8 cellular contexts compared by ENCODE assay signal in genomic region chr13:19634129-19634740, GRCh38. TPM values are rescaled to one million over a fixed set of nuclear protein-coding genes. Genes with fewer than 3 reads are reported as not detected.
DNase-seq lines count a peak whose midpoint lies in the region; ATAC-seq and TF ChIP-seq lines count a peak whose summit lies in the region.

No MANE protein-coding gene starts in this region.

- CTCF ChIA-PET in activated CD8-positive, alpha-beta T cell treated with anti-CD3 and anti-CD28 coated beads, Interleukin-2, amount 10 ng/mL, durations not matched to agents 7 days and 5 days (lab: Charles Lee), result interaction anchor here (0.7 to 1.5 kb wide), 3 partner anchors 47 to 102 kb away, joined by 3 read pairs; no protein-coding TSS in a partner anchor

- TF ChIP-seq CTCF in omental fat pad (IDR thresholded peaks at IDR 0.05) (no peak), GM13977 (IDR thresholded peaks at IDR 0.05; ENCODE audit: extremely low read depth, insufficient read depth, missing control alignments) (no peak)

- DNase-seq in Ammon's horn (ENCODE audit: low spot score) (peak; percentile 59), HPDE6-E6E7 (ENCODE audit: extremely low spot score) (peak; percentile 3), glomerular visceral epithelial cell (ENCODE audit: extremely low spot score) (peak; percentile 30), omental fat pad (ENCODE audit: low spot score) (no peak), GM13977 (ENCODE audit: low spot score) (no peak), NCI-H446 treated with DMSO at 0.1 percent for 48 hours (lab: John Stamatoyannopoulos, UW) (no peak)
- peak; percentile 35 for DNase-seq in activated CD8-positive, alpha-beta T cell treated with anti-CD3 and anti-CD28 coated beads, Interleukin-2, amount 10 ng/mL, durations not matched to agents 7 days and 5 days

- H3K27ac Mint-ChIP-seq in activated CD8-positive, alpha-beta T cell treated with anti-CD3 and anti-CD28 coated beads, Interleukin-2, amount 10 ng/mL, durations not matched to agents 7 days and 5 days, result peak overlapping the region; percentile 100

- peaks cover 26% of the 10 kb centered on the region for H3K36me3 Mint-ChIP-seq in activated CD8-positive, alpha-beta T cell treated with anti-CD3 and anti-CD28 coated beads, Interleukin-2, amount 10 ng/mL, durations not matched to agents 7 days and 5 days (ENCODE audit: low read depth)

- ATAC-seq in GM19023 (IDR thresholded peaks at IDR 0.05; ENCODE audit: unreplicated experiment) (peak; percentile 15), omental fat pad (ENCODE audit: low FRiP score) (peak; percentile 45)
- peak; percentile 20 for ATAC-seq in activated CD8-positive, alpha-beta T cell treated with anti-CD3 and anti-CD28 coated beads, Interleukin-2, amount 10 ng/mL, durations not matched to agents 7 days and 5 days

- no peaks in the 10 kb centered on the region for H3K27me3 Mint-ChIP-seq in activated CD8-positive, alpha-beta T cell treated with anti-CD3 and anti-CD28 coated beads, Interleukin-2, amount 10 ng/mL, durations not matched to agents 7 days and 5 days (ENCODE audit: low read depth)

- in situ Hi-C loops in GM13977 (cut with MboI; ENCODE audit: low pct_unique_long_range_greater_than_20kb, low sequenced_read_pairs, unreplicated experiment), result no loop called here

- peaks cover 2% of the 10 kb centered on the region for H3K9me3 Mint-ChIP-seq in activated CD8-positive, alpha-beta T cell treated with anti-CD3 and anti-CD28 coated beads, Interleukin-2, amount 10 ng/mL, durations not matched to agents 7 days and 5 days (ENCODE audit: insufficient read depth)

- POLR2A ChIA-PET in activated CD8-positive, alpha-beta T cell treated with anti-CD3 and anti-CD28 coated beads, Interleukin-2, amount 10 ng/mL, durations not matched to agents 7 days and 5 days (lab: Charles Lee), result interaction anchor here (0.5 to 1.3 kb wide), 4 partner anchors 9 to 231 kb away, joined by 3 to 7 read pairs (median 4); partner anchors contain the start of gene ZMYM5

- peaks cover 23% of the 10 kb centered on the region for H3K4me1 Mint-ChIP-seq in activated CD8-positive, alpha-beta T cell treated with anti-CD3 and anti-CD28 coated beads, Interleukin-2, amount 10 ng/mL, durations not matched to agents 7 days and 5 days (ENCODE audit: low read depth)

- H3K4me3 Mint-ChIP-seq in activated CD8-positive, alpha-beta T cell treated with anti-CD3 and anti-CD28 coated beads, Interleukin-2, amount 10 ng/mL, durations not matched to agents 7 days and 5 days, result peak overlapping the region; percentile 100

RNA-seq across cellular contexts. Expression of gene MPHOSPH8, which starts 0.8 kb away (rescaled TPM):
- 10 to 100 TPM; 32.1 to 32.6 TPM for total RNA-seq in activated CD8-positive, alpha-beta T cell treated with anti-CD3 and anti-CD28 coated beads, Interleukin-2, amount 10 ng/mL, durations not matched to agents 7 days and 5 days
- 10 to 100 TPM; 21.4 to 42.2 (median 26.9) TPM for total RNA-seq in omental fat pad

Comparison
In these comparisons a context has a peak if more than half of its experiments do, and no peak if none do; other contexts are left out.
1. DNase-seq: peak in Ammon's horn (single experiment), HPDE6-E6E7 (single experiment), activated CD8-positive, alpha-beta T cell treated with anti-CD3 and anti-CD28 coated beads, Interleukin-2, amount 10 ng/mL, durations not matched to agents 7 days and 5 days (single experiment) and glomerular visceral epithelial cell (single experiment); none in omental fat pad (single experiment), GM13977 (single experiment) and NCI-H446 treated with DMSO at 0.1 percent for 48 hours (single experiment).
2. Peak in every context shown above with its lines, with median percentiles within 50 percentile points of each other: ATAC-seq.